ENCODE assay signal across 20 cellular contexts in genomic region chr12:124335426-124336183, GRCh38. TPM values are rescaled to one million over a fixed set of nuclear protein-coding genes. Genes with fewer than 3 reads are reported as not detected.
DNase-seq lines count a peak whose midpoint lies in the region; ATAC-seq lines count a peak whose summit lies in the region.
"Had no signal": no experiment of that assay in that cellular context is flagged by ENCODE, and none has a peak within 500 bp of the region (broad histone marks: within the 10 kb centered on the region; RNA-seq: fewer than 3 reads in every experiment).

No MANE protein-coding gene starts in this region.

- H3K36me3 ChIP-seq in neuronal stem cell (replicated peaks in 1 of 2; ENCODE audit: control insufficient read depth in 2 of 2, insufficient read depth in 2 of 2, low read length in 2 of 2) = peaks cover 29 to 65% of the 10 kb centered on the region in 2 donors

- H3K27me3 ChIP-seq in neuronal stem cell (ENCODE audit: control insufficient read depth in 3 of 3, insufficient read depth in 3 of 3, low read depth in 1 of 3, low read length in 3 of 3) = no peaks in the 10 kb centered on the region
- H3K27me3 ChIP-seq: BLaER1, Peyer's patch had no signal

- peak overlapping the region; percentile 56 for H2AK5ac ChIP-seq in neuronal stem cell (ENCODE audit: low read depth, low read length)

- no peak overlapping the region for H2BK12ac ChIP-seq in neuronal stem cell (ENCODE audit: low read length)

- no peak overlapping the region for H3K14ac ChIP-seq in neuronal stem cell (ENCODE audit: low read length)

- H3K9me3 Mint-ChIP-seq in stimulated activated naive CD8-positive, alpha-beta T cell treated with anti-CD3 and anti-CD28 coated beads, Interleukin-15, amount 100 ng/mL, for 72 hours = no peaks in the 10 kb centered on the region
- no peaks in the 10 kb centered on the region for H3K9me3 Mint-ChIP-seq in central memory CD8-positive, alpha-beta T cell
- H3K9me3 Mint-ChIP-seq: CD4-positive, CD25-positive, alpha-beta regulatory T cell had no signal

- H3K23ac ChIP-seq in neuronal stem cell (ENCODE audit: low read depth, low read length, poor library complexity) = no peak overlapping the region

- no peak overlapping the region for H2BK120ac ChIP-seq in neuronal stem cell (ENCODE audit: low read depth, low read length)

- no peaks in the 10 kb centered on the region for H3K4me1 Mint-ChIP-seq in stimulated activated naive CD8-positive, alpha-beta T cell treated with anti-CD3 and anti-CD28 coated beads, Interleukin-15, amount 100 ng/mL, for 72 hours
- no peaks in the 10 kb centered on the region for H3K4me1 Mint-ChIP-seq in central memory CD8-positive, alpha-beta T cell
- H3K4me1 Mint-ChIP-seq: CD4-positive, CD25-positive, alpha-beta regulatory T cell had no signal

- no CpG with 5 or more reads among the region's 21 CpGs for WGBS in neuronal stem cell (ENCODE audit: extremely low coverage in 2 of 2, insufficient read length in 2 of 2, insufficient replicate concordance in 1 of 2), 2 donors

- peaks cover 3% of the 10 kb centered on the region for H3K79me1 ChIP-seq in neuronal stem cell (ENCODE audit: low read depth, low read length)

- H3K36me3 Mint-ChIP-seq in central memory CD8-positive, alpha-beta T cell (ENCODE audit: insufficient read depth) = peaks cover 42% of the 10 kb centered on the region

- no peak overlapping the region for H4K91ac ChIP-seq in neuronal stem cell (ENCODE audit: low read depth, low read length, poor library complexity)

- peak overlapping the region; percentile 34 to 55 for H3K27ac Mint-ChIP-seq in stimulated activated naive CD8-positive, alpha-beta T cell treated with anti-CD3 and anti-CD28 coated beads, Interleukin-15, amount 100 ng/mL, for 72 hours
- peak overlapping the region; percentile 25 for H3K27ac Mint-ChIP-seq in central memory CD8-positive, alpha-beta T cell (ENCODE audit: low read depth)
- H3K27ac Mint-ChIP-seq: CD4-positive, CD25-positive, alpha-beta regulatory T cell had no signal

- no peak overlapping the region for H4K8ac ChIP-seq in neuronal stem cell (ENCODE audit: low read depth, low read length)

- no peak overlapping the region for H3K4me3 ChIP-seq in neuronal stem cell (ENCODE audit: low read length in 2 of 2)
- H3K4me3 ChIP-seq: BLaER1, HAP-1, Peyer's patch, SK-N-MC had no signal

- H3K9me3 ChIP-seq in neuronal stem cell (replicated peaks in 1 of 2; ENCODE audit: control insufficient read depth in 2 of 2, insufficient read depth in 1 of 2, low read depth in 1 of 2, low read length in 2 of 2) = peaks cover 0 to 2% of the 10 kb centered on the region in 2 donors
- H3K9me3 ChIP-seq: BLaER1, HAP-1, Peyer's patch had no signal

- H3K4me1 ChIP-seq in neuronal stem cell (ENCODE audit: control insufficient read depth in 2 of 2, insufficient read depth in 1 of 2, low read depth in 1 of 2, low read length in 2 of 2) = peaks cover 6 to 13% of the 10 kb centered on the region in 2 donors
- H3K4me1 ChIP-seq: BLaER1, HAP-1, Peyer's patch had no signal

- peak overlapping the region; percentile 21 for H2BK15ac ChIP-seq in neuronal stem cell (ENCODE audit: low read length)

- H2AFZ ChIP-seq in neuronal stem cell (ENCODE audit: low read length) = no peak overlapping the region

- DNase-seq in stimulated activated naive CD8-positive, alpha-beta T cell treated with anti-CD3 and anti-CD28 coated beads, Interleukin-15, amount 100 ng/mL, for 72 hours = no peak
- DNase-seq in stimulated activated naive CD8-positive, alpha-beta T cell treated with anti-CD3 and anti-CD28 coated beads, Interleukin-15, Interleukin-2, amounts not matched to agents 100 U/mL and 50 U/mL, for 24 hours = no peak
- no peak for DNase-seq in central memory CD8-positive, alpha-beta T cell (ENCODE audit: low spot score in 2 of 2)
- no peak for DNase-seq in neuronal stem cell (ENCODE audit: low spot score)
- DNase-seq in UCSD-AML1 (lab: John Stamatoyannopoulos, UW; ENCODE audit: unreplicated experiment) = no peak
- no peak for DNase-seq in T-helper 1 cell
- no peak for DNase-seq in activated CD4-positive, alpha-beta T cell treated with anti-CD3 and anti-CD28 coated beads, Interleukin-2, amount 50 U/mL, for 4 hours
- DNase-seq: CD4-positive, CD25-positive, alpha-beta regulatory T cell; DMS53; GOT3; NCI-H1048; NCI-H1417; NCI-H1694; NCI-H2029 treated with DMSO at 0.1 percent for 48 hours; NCI-H69; Peyer's patch; SIG-M5 had no signal

- peak overlapping the region; percentile 60 for H2BK5ac ChIP-seq in neuronal stem cell (ENCODE audit: low read length)

- H3K27me3 Mint-ChIP-seq in stimulated activated naive CD8-positive, alpha-beta T cell treated with anti-CD3 and anti-CD28 coated beads, Interleukin-15, amount 100 ng/mL, for 72 hours = no peaks in the 10 kb centered on the region
- H3K27me3 Mint-ChIP-seq in central memory CD8-positive, alpha-beta T cell = no peaks in the 10 kb centered on the region
- H3K27me3 Mint-ChIP-seq: CD4-positive, CD25-positive, alpha-beta regulatory T cell had no signal

- no peak overlapping the region for H3K4me2 ChIP-seq in neuronal stem cell (ENCODE audit: insufficient read depth, low read length, poor library complexity, severe bottlenecking)
- H3K4me2 ChIP-seq: BLaER1 had no signal

- H3K4me3 Mint-ChIP-seq in stimulated activated naive CD8-positive, alpha-beta T cell treated with anti-CD3 and anti-CD28 coated beads, Interleukin-15, amount 100 ng/mL, for 72 hours = no peak overlapping the region
- H3K4me3 Mint-ChIP-seq in central memory CD8-positive, alpha-beta T cell = no peak overlapping the region
- H3K4me3 Mint-ChIP-seq: CD4-positive, CD25-positive, alpha-beta regulatory T cell had no signal

- no peak overlapping the region for H3K4ac ChIP-seq in neuronal stem cell (ENCODE audit: low read length)

- peak overlapping the region; percentile 76 for H3K18ac ChIP-seq in neuronal stem cell (ENCODE audit: low read length)

- peak; percentile 14 for ATAC-seq in stimulated activated naive CD8-positive, alpha-beta T cell treated with anti-CD3 and anti-CD28 coated beads, Interleukin-15, amount 100 ng/mL, for 72 hours
- ATAC-seq in stimulated activated naive CD8-positive, alpha-beta T cell treated with anti-CD3 and anti-CD28 coated beads, Interleukin-15, Interleukin-2, amounts not matched to agents 100 U/mL and 50 U/mL, for 24 hours = no peak
- ATAC-seq in central memory CD8-positive, alpha-beta T cell (replicated peaks; ENCODE audit: extremely low read depth, poor library complexity, severe bottlenecking) = no peak

- no peak overlapping the region for H3K27ac ChIP-seq in neuronal stem cell (replicated peaks; ENCODE audit: low read length)
- H3K27ac ChIP-seq: BLaER1, Peyer's patch, SK-N-MC had no signal

- H3K9ac ChIP-seq in neuronal stem cell (ENCODE audit: low read depth, low read length, poor library complexity) = peak overlapping the region; percentile 21
- H3K9ac ChIP-seq: BLaER1 had no signal

RNA-seq across cellular contexts. Expression of gene RFLNA, which starts 40.7 kb away (rescaled TPM):
- polyA plus RNA-seq in neuronal stem cell (2013, experiment 1 of 2) = 1.5 TPM
- 2.0 TPM for polyA plus RNA-seq in neuronal stem cell (2013, experiment 2 of 2)
- polyA plus RNA-seq: CD4-positive, CD25-positive, alpha-beta regulatory T cell had no signal
